Comparison of ENCODE assay signal across 8 cellular contexts in the genomic region with DNA sequence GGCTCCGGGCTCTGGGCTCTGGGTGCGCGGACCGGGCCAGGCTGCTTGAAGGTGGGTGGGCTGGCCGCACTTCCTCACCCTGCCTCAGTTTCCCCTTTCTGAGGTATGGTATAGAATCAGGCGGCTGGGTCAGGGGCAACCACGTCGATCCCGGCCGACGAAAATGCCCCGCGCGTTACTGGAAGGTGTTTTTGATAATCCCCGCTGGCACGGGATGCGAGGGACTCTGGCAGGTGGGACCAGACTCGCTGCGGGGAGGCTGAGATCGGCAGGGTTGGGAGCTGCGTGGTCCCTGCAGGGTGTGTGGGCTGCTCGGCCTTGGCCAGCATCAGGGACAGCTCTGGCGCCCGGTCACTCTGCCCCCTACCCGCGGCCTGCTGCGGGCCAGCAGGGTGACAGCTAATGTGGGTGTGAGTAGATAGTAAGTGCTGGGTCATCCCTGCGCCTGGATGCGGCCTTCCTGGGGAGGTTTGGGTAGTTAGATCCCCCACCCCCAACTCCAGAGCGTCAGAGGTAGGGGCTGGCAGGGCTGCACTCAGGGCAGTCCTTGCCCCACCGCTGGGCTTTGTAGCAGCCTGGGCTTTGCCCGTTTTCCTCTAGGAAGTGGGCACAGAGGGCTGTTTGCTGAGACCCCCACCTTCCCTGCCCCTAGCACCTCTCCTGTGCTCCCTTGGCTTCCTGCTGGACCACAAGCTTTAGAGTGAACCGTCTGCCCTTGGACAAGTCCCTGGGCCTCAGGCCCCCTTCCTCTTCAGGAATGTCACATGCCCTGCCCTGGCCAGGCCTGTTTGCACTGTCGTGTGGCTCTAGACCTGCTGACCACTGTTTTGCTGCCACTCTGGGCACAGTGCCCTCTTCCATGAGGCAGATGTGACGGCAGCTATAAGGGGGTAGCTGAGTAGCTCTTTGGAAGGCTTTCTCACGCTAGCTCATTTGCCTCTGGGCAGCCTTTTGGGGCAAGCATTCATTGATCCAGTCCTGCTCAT. TPM values are rescaled to one million over a fixed set of nuclear protein-coding genes. Genes with fewer than 3 reads are reported as not detected.
DNase-seq lines count a peak whose midpoint lies in the region; TF ChIP-seq lines count a peak whose summit lies in the region.

No MANE protein-coding gene starts in this region.

- intact Hi-C loops in esophagus muscularis mucosa (cut with DNase I) (no loop called here), uterus (cut with DNase I; ENCODE audit: low total_unique reads) (no loop called here)

- TF ChIP-seq POLR2A in esophagus muscularis mucosa (IDR thresholded peaks at IDR 0.05; ENCODE audit: low read depth) (peak; percentile 60), uterus (IDR thresholded peaks at IDR 0.05) (no peak)

- in situ Hi-C loops in HAP-1 (cut with MboI; ENCODE audit: low sequenced_read_pairs): no loop called here

- TF ChIP-seq CTCF in WERI-Rb-1 (IDR thresholded peaks at IDR 0.05; ENCODE audit: low read depth, low read length) (no peak), esophagus muscularis mucosa (IDR thresholded peaks at IDR 0.05) (no peak), uterus (IDR thresholded peaks at IDR 0.05) (no peak)

- H3K36me3 ChIP-seq in HAP-1 (replicated peaks) (no peaks in the 10 kb centered on the region), WERI-Rb-1 (no peaks in the 10 kb centered on the region; the same call in none of the 2 replicates), esophagus muscularis mucosa (peaks cover 0 to 11% (median under 1%) of the 10 kb centered on the region in 4 donors), muscle layer of duodenum (ENCODE audit: control insufficient read depth in 1 of 2, insufficient read depth in 2 of 2, low read length in 2 of 2) (no peaks in the 10 kb centered on the region), uterus (no peaks in the 10 kb centered on the region)

- 4% methylated on average over 21 of the region's 36 CpGs for WGBS in esophagus muscularis mucosa

- TF ChIP-seq EP300 in esophagus muscularis mucosa (IDR thresholded peaks at IDR 0.05): no peak

- H3K4me3 ChIP-seq in HAP-1: peak overlapping the region; percentile 91
- peak overlapping the region; percentile 88 for H3K4me3 ChIP-seq in WERI-Rb-1 (ENCODE audit: low read depth, low read length)
- H3K4me3 ChIP-seq in esophagus muscularis mucosa: peak overlapping the region; percentile 85 to 99 (median 97)
- peak overlapping the region; percentile 78 to 92 for H3K4me3 ChIP-seq in muscle layer of duodenum (ENCODE audit: low read depth in 1 of 2, low read length in 2 of 2)
- H3K4me3 ChIP-seq in uterus: peak overlapping the region; percentile 66 to 79

- H3K9me3 ChIP-seq in HAP-1: no peaks in the 10 kb centered on the region; the same call in 1 of the 2 replicates
- H3K9me3 ChIP-seq in WERI-Rb-1 (ENCODE audit: severe bottlenecking): no peaks in the 10 kb centered on the region
- no peaks in the 10 kb centered on the region for H3K9me3 ChIP-seq in esophagus muscularis mucosa
- no peaks in the 10 kb centered on the region for H3K9me3 ChIP-seq in muscle layer of duodenum (ENCODE audit: control insufficient read depth in 1 of 2, low read length in 2 of 2)
- H3K9me3 ChIP-seq in uterus: no peaks in the 10 kb centered on the region

- peak overlapping the region; percentile 76 for H3K27ac ChIP-seq in WERI-Rb-1
- H3K27ac ChIP-seq in esophagus muscularis mucosa (replicated peaks in 1 of 4): peak overlapping the region; percentile 78 to 91 (median 88)
- peak overlapping the region; percentile 45 for H3K27ac ChIP-seq in muscle layer of duodenum (ENCODE audit: low read length)
- H3K27ac ChIP-seq in uterus: peak overlapping the region; percentile 5 to 66

- H3K27me3 ChIP-seq in HAP-1 (ENCODE audit: low read depth) (no peaks in the 10 kb centered on the region), WERI-Rb-1 (ENCODE audit: insufficient read depth, low read depth, severe bottlenecking) (peaks cover 4% of the 10 kb centered on the region), esophagus muscularis mucosa (no peaks in the 10 kb centered on the region), muscle layer of duodenum (ENCODE audit: low read depth, low read length) (no peaks in the 10 kb centered on the region), uterus (no peaks in the 10 kb centered on the region)

- DNase-seq in Ammon's horn (ENCODE audit: low spot score) (peak; percentile 92), HAP-1 (ENCODE audit: low spot score in 2 of 2) (peak in 1 of 2 experiments; percentile 42), WERI-Rb-1 (no peak), esophagus muscularis mucosa (ENCODE audit: extremely low spot score) (no peak), uterus (no peak), NCI-H2081 (lab: John Stamatoyannopoulos, UW) (no peak), OCI-M2 (lab: John Stamatoyannopoulos, UW; ENCODE audit: unreplicated experiment) (no peak)

- peaks cover 11% of the 10 kb centered on the region for H3K4me1 ChIP-seq in HAP-1
- H3K4me1 ChIP-seq in esophagus muscularis mucosa: peaks cover 31 to 51% (median 43%) of the 10 kb centered on the region in 4 donors
- peaks cover 12 to 26% of the 10 kb centered on the region in 2 donors for H3K4me1 ChIP-seq in muscle layer of duodenum (ENCODE audit: control insufficient read depth in 1 of 2, insufficient read depth in 2 of 2, low read length in 2 of 2)
- H3K4me1 ChIP-seq in uterus: peaks cover 0 to 4% of the 10 kb centered on the region in 2 donors

RNA-seq across cellular contexts. Expression of gene TANGO2, which starts 0.6 kb away (rescaled TPM):
- total RNA-seq in esophagus muscularis mucosa (10 to 100 TPM; 37.1 to 44.4 (median 42.3) TPM), uterus (10 to 100 TPM in 2 of 4 donors, 1 to 10 TPM in 2; 2.8 to 25.1 (median 13.3) TPM)

RNA-seq across cellular contexts. Expression of gene ARVCF, which starts 4.9 kb away (rescaled TPM):
- total RNA-seq in esophagus muscularis mucosa (10 to 100 TPM; 31.1 to 55.8 (median 44.6) TPM), uterus (10 to 100 TPM in 2 of 4 donors, 1 to 10 TPM in 2; 1.5 to 43.4 (median 16.6) TPM)

RNA-seq across cellular contexts. Expression of gene DGCR8, which starts 58.6 kb away (rescaled TPM):
- total RNA-seq in esophagus muscularis mucosa: 10 to 100 TPM; 16.9 to 26.6 (median 19.6) TPM
- 10 to 100 TPM; 13.2 to 56.2 (median 33.5) TPM for total RNA-seq in uterus

Comparison
In these comparisons a context has a peak if more than half of its experiments do, and no peak if none do; other contexts are left out.
1. H3K27ac ChIP-seq: peak in every context shown above with its lines; median percentile 88 in esophagus muscularis mucosa; 76 in WERI-Rb-1; 45 in muscle layer of duodenum; 36 in uterus.